In genomic region chr14:37698840-37699777, GRCh38 we compare ENCODE assay signal across 35 cellular contexts.
"Had no signal": no experiment of that assay in that cellular context is flagged by ENCODE, and none has a peak within 500 bp of the region (broad histone marks: within the 10 kb centered on the region; RNA-seq: fewer than 3 reads in every experiment).

No MANE protein-coding gene starts in this region.

- H3K4me3 Mint-ChIP-seq: activated B cell treated with CpG ODN at 0.5 μM for 24 hours; activated CD4-positive, alpha-beta memory T cell treated with anti-CD3 and anti-CD28 coated beads for 36 hours; activated naive CD8-positive, alpha-beta T cell treated with anti-CD3 and anti-CD28 coated beads for 36 hours; activated T-cell treated with anti-CD3 and anti-CD28 coated beads, Interleukin-2, amount 50 U/mL, for 4 hours had no signal

- H2AFZ ChIP-seq: PC-9 had no signal

- H3K4me3 ChIP-seq: cardiac muscle cell, PC-9 had no signal

- H3K27me3 Mint-ChIP-seq: activated B cell treated with CpG ODN at 0.5 μM for 24 hours; activated CD4-positive, alpha-beta memory T cell treated with anti-CD3 and anti-CD28 coated beads for 36 hours; activated naive CD8-positive, alpha-beta T cell treated with anti-CD3 and anti-CD28 coated beads for 36 hours had no signal

- H3K4me1 Mint-ChIP-seq: activated B cell treated with CpG ODN at 0.5 μM for 24 hours; activated naive CD8-positive, alpha-beta T cell treated with anti-CD3 and anti-CD28 coated beads for 36 hours had no signal

- H3K4me2 ChIP-seq: PC-9 had no signal

- H3K27me3 ChIP-seq: cardiac muscle cell had no signal

- H3K36me3 ChIP-seq: cardiac muscle cell had no signal

- H3K36me3 Mint-ChIP-seq: activated CD4-positive, alpha-beta memory T cell treated with anti-CD3 and anti-CD28 coated beads for 36 hours; activated naive CD8-positive, alpha-beta T cell treated with anti-CD3 and anti-CD28 coated beads for 36 hours had no signal

- H3K27ac ChIP-seq: cardiac muscle cell, PC-9, RWPE1, VCaP had no signal

- H3K27ac Mint-ChIP-seq: activated B cell treated with CpG ODN at 0.5 μM for 24 hours; activated CD4-positive, alpha-beta memory T cell treated with anti-CD3 and anti-CD28 coated beads for 36 hours; activated naive CD8-positive, alpha-beta T cell treated with anti-CD3 and anti-CD28 coated beads for 36 hours had no signal

- FAIRE-seq: RCC 7860 had no signal

- DNase-seq: activated B cell treated with CpG ODN at 0.5 μM for 24 hours; activated CD4-positive, alpha-beta memory T cell treated with anti-CD3 and anti-CD28 coated beads for 36 hours; activated CD4-positive, alpha-beta T cell treated with anti-CD3 and anti-CD28 coated beads for 4 hours; activated CD4-positive, alpha-beta T cell treated with anti-CD3 and anti-CD28 coated beads, Interleukin-2, amount 50 U/mL, for 1 hour; activated CD4-positive, CD25-positive, alpha-beta regulatory T cell treated with anti-CD3 and anti-CD28 coated beads, Interleukin-2, amount 50 U/mL, for 72 hours; activated CD8-positive, alpha-beta memory T cell treated with anti-CD3 and anti-CD28 coated beads, Interleukin-2, amount 50 U/mL, for 4 hours; activated effector memory CD4-positive, alpha-beta T cell treated with anti-CD3 and anti-CD28 coated beads, Interleukin-2, amount 50 U/mL, for 16 hours; activated naive CD4-positive, alpha-beta T cell; activated naive CD4-positive, alpha-beta T cell treated with anti-CD3 and anti-CD28 coated beads, Interleukin-2, amount 50 U/mL, for 16 hours; activated naive CD8-positive, alpha-beta T cell treated with anti-CD3 and anti-CD28 coated beads for 36 hours; activated T-cell treated with anti-CD3 and anti-CD28 coated beads for 4 hours; activated T-cell treated with anti-CD3 and anti-CD28 coated beads, Interleukin-2, amount 50 U/mL, for 4 hours; amniotic stem cell; aorta; Karpas-422; NCI-H1105; NCI-H1436; NCI-H1694 treated with DMSO at 0.1 percent for 48 hours; NCI-H2029; NCI-H345; NCI-H510A; NCI-H526; NCI-H748 treated with DMSO at 0.1 percent for 48 hours; NK-92 treated with Interleukin-12 subunit alpha and Interleukin-12 subunit beta, amount 100 ng/mL, for 24 hours; PC-9; SIG-M5; SW 1271; T-helper 1 cell; T-helper 2 cell; T-helper 9 cell had no signal

- ATAC-seq: activated T-cell treated with anti-CD3 and anti-CD28 coated beads, Interleukin-2, amount 50 U/mL, for 4 hours; Right ventricle myocardium inferior had no signal
